ENCODE assay signal across 8 cellular contexts in the genomic region with DNA sequence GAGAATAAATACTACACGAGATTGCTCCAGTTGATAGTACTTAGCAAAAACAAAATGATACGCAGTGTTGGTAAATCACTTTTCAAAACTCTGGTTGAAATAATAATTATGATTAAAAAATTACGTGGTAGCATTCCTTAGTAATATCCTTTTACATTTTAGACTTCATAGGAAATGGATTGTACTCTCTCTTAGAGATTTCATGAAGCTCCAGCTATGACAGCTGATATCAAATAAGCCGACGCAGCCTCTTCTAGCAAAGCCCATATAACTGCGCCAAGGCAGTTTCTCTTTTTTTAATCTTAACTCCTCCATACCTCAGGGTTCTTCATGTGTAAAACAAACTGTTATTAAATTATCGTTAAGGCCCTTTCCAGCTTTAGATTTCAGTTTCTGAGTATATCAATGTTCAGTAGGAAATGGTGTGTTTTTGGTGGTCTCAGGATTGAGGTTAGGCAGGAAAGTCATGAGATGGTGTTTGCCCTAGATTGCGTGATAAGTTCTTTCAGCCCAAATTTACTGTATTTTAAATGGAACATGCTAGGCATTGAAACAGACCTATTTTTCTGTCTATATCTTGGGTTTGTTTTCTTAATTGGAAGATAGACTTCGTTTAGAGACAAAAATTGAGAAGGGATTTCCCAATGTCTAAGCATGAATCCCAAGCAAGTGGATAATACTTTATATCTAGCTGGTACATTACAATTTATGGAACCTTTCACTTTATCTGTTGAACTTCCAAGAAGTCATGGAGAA. TPM values are rescaled to one million over a fixed set of nuclear protein-coding genes. Genes with fewer than 3 reads are reported as not detected.
A peak's percentile ranks its signal among the peaks of the same experiment; 100 is the strongest.
DNase-seq lines count a peak whose midpoint lies in the region; FAIRE-seq and TF ChIP-seq lines count a peak whose summit lies in the region.

No MANE protein-coding gene starts in this region.

- CTCF ChIA-PET in Caco-2 (lab: Charles Lee) = interaction anchor here (1.4 to 1.6 kb wide), 3 partner anchors 8 to 51 kb away, joined by 4 to 8 read pairs (median 5); no protein-coding TSS in a partner anchor
- CTCF ChIA-PET in endothelial cell of umbilical vein (lab: Charles Lee) = interaction anchor here (1.0 to 3.4 kb wide), 5 partner anchors 7 to 42 kb away, joined by 3 to 32 read pairs (median 4); no protein-coding TSS in a partner anchor

- H3K9me1 ChIP-seq in endothelial cell of umbilical vein (replicated peaks; ENCODE audit: control insufficient read depth, extremely low read depth, insufficient read depth, low read length) = no peaks in the 10 kb centered on the region

- H3K27ac ChIP-seq in endothelial cell of umbilical vein (ENCODE audit: insufficient read depth, low read depth, low read length) = peak overlapping the region; percentile 53

- DNase-seq in Caco-2 (no peak), OCI-M1 (lab: John Stamatoyannopoulos, UW) (peak; percentile 25), endothelial cell of umbilical vein (ENCODE audit: low read depth, low spot score) (no peak), osteocyte (ENCODE audit: extremely low spot score, unreplicated experiment) (no peak), mesenteric fat pad (ENCODE audit: low spot score) (no peak), NCI-H2081 treated with DMSO at 0.1 percent for 48 hours (lab: John Stamatoyannopoulos, UW) (no peak), NOMO-1 treated with dmso at 0.1 percent for 144 hours (lab: John Stamatoyannopoulos, UW; ENCODE audit: unreplicated experiment) (no peak), SW480 (ENCODE audit: low spot score) (no peak)

- H4K20me1 ChIP-seq in endothelial cell of umbilical vein (replicated peaks; ENCODE audit: control insufficient read depth, extremely low read depth, insufficient read depth, low read length) = no peaks in the 10 kb centered on the region

- peak overlapping the region; percentile 89 for H2AFZ ChIP-seq in endothelial cell of umbilical vein (ENCODE audit: low read depth, low read length)

- TF ChIP-seq CTCF in Caco-2 (IDR thresholded peaks at IDR 0.05; ENCODE audit: insufficient read depth in 1 of 2, low read depth in 1 of 2, low read length in 1 of 2, severe bottlenecking in 1 of 2, unreplicated experiment in 1 of 2) (no peak), endothelial cell of umbilical vein (IDR thresholded peaks at IDR 0.05; ENCODE audit: extremely low read depth in 1 of 2, insufficient read depth in 1 of 2, low read depth in 1 of 2, low read length in 2 of 2) (no peak), osteocyte (IDR thresholded peaks at IDR 0.05) (no peak)

- no peaks in the 10 kb centered on the region for H3K27me3 ChIP-seq in Caco-2 (replicated peaks; ENCODE audit: control insufficient read depth, insufficient read depth, low read length)
- no peaks in the 10 kb centered on the region for H3K27me3 ChIP-seq in endothelial cell of umbilical vein (ENCODE audit: control insufficient read depth in 2 of 2, insufficient read depth in 2 of 2, low read length in 2 of 2)

- H3K4me1 Mint-ChIP-seq in Caco-2 (ENCODE audit: low read depth, unreplicated experiment) (peaks cover 7% of the 10 kb centered on the region), osteocyte (ENCODE audit: unreplicated experiment) (peaks cover 51% of the 10 kb centered on the region)

- H3K4me2 ChIP-seq in endothelial cell of umbilical vein (ENCODE audit: insufficient read depth, low read length) = peak overlapping the region; percentile 83

- H3K9ac ChIP-seq in endothelial cell of umbilical vein (replicated peaks; ENCODE audit: extremely low read depth, insufficient read depth, low read length) = peak overlapping the region; percentile 95

- H3K27ac Mint-ChIP-seq in Caco-2 (ENCODE audit: unreplicated experiment) (no peak overlapping the region), osteocyte (ENCODE audit: unreplicated experiment) (peak overlapping the region; percentile 70)

- BruUV-seq in Caco-2 (replicated peaks; lab: Mats Ljungman, UMichigan) (TSS peak; percentile 61), endothelial cell of umbilical vein (replicated peaks; lab: Mats Ljungman, UMichigan) (no TSS peak)

- H3K36me3 ChIP-seq in Caco-2 (ENCODE audit: control insufficient read depth, insufficient read depth, low read length) (no peaks in the 10 kb centered on the region), endothelial cell of umbilical vein (ENCODE audit: control insufficient read depth in 2 of 2, extremely low read depth in 1 of 2, insufficient read depth in 2 of 2, low read length in 2 of 2) (peaks cover 0 to 8% of the 10 kb centered on the region in 2 experiments)

- H3K4me3 ChIP-seq in Caco-2 (ENCODE audit: low read depth, low read length) (peak overlapping the region; percentile 89), endothelial cell of umbilical vein (replicated peaks in 1 of 3; ENCODE audit: insufficient read depth in 1 of 3, low read depth in 1 of 3, low read length in 3 of 3) (peak overlapping the region; percentile 60 to 82 (median 65))

- peaks cover 24% of the 10 kb centered on the region for H3K79me2 ChIP-seq in endothelial cell of umbilical vein (ENCODE audit: control insufficient read depth, insufficient read depth, low read length)

- H3K27me3 Mint-ChIP-seq in Caco-2 (ENCODE audit: insufficient read depth, unreplicated experiment) = no peaks in the 10 kb centered on the region
- no peaks in the 10 kb centered on the region for H3K27me3 Mint-ChIP-seq in osteocyte (ENCODE audit: unreplicated experiment)

- intact Hi-C loops in Caco-2 (cut with micrococcal nuclease; ENCODE audit: unreplicated experiment) (no loop called here), endothelial cell of umbilical vein (cut with micrococcal nuclease) (no loop called here)

- dilution Hi-C loops in endothelial cell of umbilical vein (cut with MboI; ENCODE audit: extremely low pct_ligation_motif_present, low sequenced_read_pairs) = no loop called here

- POLR2A ChIA-PET in Caco-2 (lab: Charles Lee) (interaction anchor here (0.8 to 1.2 kb wide), 2 partner anchors 32 to 268 kb away, joined by 3 to 4 read pairs; a partner anchor contains a TSS), endothelial cell of umbilical vein (lab: Charles Lee) (interaction anchor here (0.8 to 1.4 kb wide), 2 partner anchors 7 to 15 kb away, joined by 4 to 10 read pairs; no protein-coding TSS in a partner anchor)

- H3K9me3 ChIP-seq in Caco-2 = no peaks in the 10 kb centered on the region
- H3K9me3 ChIP-seq in endothelial cell of umbilical vein (replicated peaks; ENCODE audit: control insufficient read depth, insufficient read depth, low read length) = no peaks in the 10 kb centered on the region

- H3K4me1 ChIP-seq in Caco-2 (peaks cover 4% of the 10 kb centered on the region), endothelial cell of umbilical vein (ENCODE audit: control insufficient read depth, extremely low read depth, insufficient read depth, low read length) (peaks cover 23% of the 10 kb centered on the region)

- TF ChIP-seq POLR2A in endothelial cell of umbilical vein (IDR thresholded peaks at IDR 0.05; ENCODE audit: low read depth, low read length) = no peak

- H3K36me3 Mint-ChIP-seq in Caco-2 (ENCODE audit: insufficient read depth, unreplicated experiment) = peaks cover 9% of the 10 kb centered on the region
- H3K36me3 Mint-ChIP-seq in osteocyte (ENCODE audit: unreplicated experiment) = peaks cover 2% of the 10 kb centered on the region

- no peaks in the 10 kb centered on the region for H3K9me3 Mint-ChIP-seq in Caco-2 (ENCODE audit: unreplicated experiment)
- H3K9me3 Mint-ChIP-seq in osteocyte (ENCODE audit: unreplicated experiment) = no peaks in the 10 kb centered on the region

- H3K4me3 Mint-ChIP-seq in Caco-2 (ENCODE audit: unreplicated experiment) = peak overlapping the region; percentile 85
- peak overlapping the region; percentile 65 for H3K4me3 Mint-ChIP-seq in osteocyte (ENCODE audit: unreplicated experiment)

- no peak for FAIRE-seq in endothelial cell of umbilical vein (lab: Jason Lieb, UNC)

TF ChIP-seq in endothelial cell of umbilical vein, 7 proteins besides CTCF, POLR2A, EP300 and RAD21:
- no peak for TF ChIP-seq GATA2 (IDR thresholded peaks at IDR 0.05; ENCODE audit: insufficient read depth, insufficient read length, low read depth, low read length)
- TF ChIP-seq FOS (IDR thresholded peaks at IDR 0.05; ENCODE audit: borderline replicate concordance, insufficient read depth, low read length) = no peak
- no peak for TF ChIP-seq EZH2 (IDR thresholded peaks at IDR 0.05; ENCODE audit: borderline replicate concordance, low read depth, low read length, severe bottlenecking)
- TF ChIP-seq, protein P1, sequence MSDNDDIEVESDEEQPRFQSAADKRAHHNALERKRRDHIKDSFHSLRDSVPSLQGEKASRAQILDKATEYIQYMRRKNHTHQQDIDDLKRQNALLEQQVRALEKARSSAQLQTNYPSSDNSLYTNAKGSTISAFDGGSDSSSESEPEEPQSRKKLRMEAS (IDR thresholded peaks at IDR 0.05; ENCODE audit: insufficient read depth, insufficient read length) = no peak
- no peak for TF ChIP-seq JUN (IDR thresholded peaks at IDR 0.05; ENCODE audit: borderline replicate concordance, insufficient read depth, insufficient read length, low read depth)
- no peak for TF ChIP-seq POLR2AphosphoS5 (IDR thresholded peaks at IDR 0.05; ENCODE audit: insufficient read depth, low read depth, low read length)
- no peak for TF ChIP-seq MYC (IDR thresholded peaks at IDR 0.05; ENCODE audit: low read depth, low read length)

RNA-seq across cellular contexts. Expression of a gene that starts 0.9 kb away (rescaled TPM):
- total RNA-seq in Caco-2 (2022) (39.7 and 41.9 TPM in 2 replicates), endothelial cell of umbilical vein (91.9 and 98.1 TPM in 2 replicates), osteocyte (42.0 and 47.0 TPM in 2 replicates), mesenteric fat pad (78.8 TPM)
- polyA plus RNA-seq in endothelial cell of umbilical vein = 34.4 and 42.8 TPM in 2 replicates
- 43.5 and 47.4 TPM in 2 replicates for polyA plus RNA-seq in endothelial cell of umbilical vein (2011; cell fraction: cytosol; rRNA removed)
- polyA plus RNA-seq in endothelial cell of umbilical vein (2011; cell fraction: nucleus; rRNA removed) = 25.4 and 33.5 TPM in 2 replicates
- polyA plus RNA-seq in endothelial cell of umbilical vein (2012) = 85.5 and 153 TPM in 2 replicates
- polyA minus RNA-seq in endothelial cell of umbilical vein = 43.4 and 56.7 TPM in 2 replicates
- 36.5 TPM for polyA minus RNA-seq in endothelial cell of umbilical vein (2011; cell fraction: cytosol; rRNA and poly(A)+ RNA removed)
- polyA minus RNA-seq in endothelial cell of umbilical vein (2011; cell fraction: nucleus; rRNA and poly(A)+ RNA removed) = 18.6 and 31.3 TPM in 2 replicates
